Comparison of ENCODE assay signal across 1 cellular context in the genomic region with DNA sequence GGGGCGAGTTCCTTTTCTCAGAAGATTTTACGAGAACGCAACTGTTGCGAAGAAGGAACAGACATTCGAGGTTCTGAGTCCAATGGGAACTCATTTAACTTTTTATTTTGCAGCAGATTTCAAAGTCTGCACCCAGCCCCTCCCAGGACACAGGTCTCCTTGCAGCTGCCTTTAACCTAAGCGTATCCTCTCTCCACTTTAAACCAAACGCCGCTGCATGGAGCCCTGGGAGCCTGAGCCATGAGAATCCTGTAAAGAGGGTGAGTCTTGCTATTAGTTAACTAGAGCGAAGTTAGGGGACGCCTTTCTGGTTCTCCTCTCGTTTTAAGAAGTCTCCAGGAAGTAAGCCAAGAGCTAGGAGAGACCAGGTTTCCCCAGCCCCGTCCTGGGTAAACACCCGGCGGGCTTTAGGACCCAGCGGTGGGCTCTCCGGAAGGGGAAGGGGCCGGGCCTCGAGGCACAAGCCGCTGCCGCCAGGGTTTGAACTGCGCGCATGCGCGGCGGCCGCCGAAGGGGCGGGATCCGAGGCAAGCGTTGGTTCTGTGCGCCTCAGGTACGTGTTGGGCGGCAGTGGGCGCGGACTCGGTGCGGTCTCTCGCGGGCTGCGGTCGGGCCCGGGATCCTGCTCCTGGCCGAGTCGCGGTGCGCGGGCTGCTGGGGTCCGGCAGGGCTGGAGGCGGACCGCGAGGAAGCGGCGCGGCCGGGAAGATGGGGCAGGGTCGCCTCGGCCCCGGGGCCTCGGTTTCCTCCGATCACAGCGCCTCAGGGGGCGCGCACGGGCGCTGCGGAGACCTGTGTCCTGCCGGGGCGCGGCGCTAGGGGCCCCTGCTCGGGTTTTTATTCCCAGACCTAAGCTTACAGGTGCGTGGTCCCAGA.
TF ChIP-seq lines count a peak whose summit lies in the region.

A gene (plus strand): TSS at position 510 of the 876 bp plus-strand sequence. CDS start 7,188 bp downstream, outside the sequence.

TF ChIP-seq in HepG2, 621 proteins besides CTCF, POLR2A, EP300 and RAD21 (continued from another document and continues in another):
- TF ChIP-seq, protein P1, sequence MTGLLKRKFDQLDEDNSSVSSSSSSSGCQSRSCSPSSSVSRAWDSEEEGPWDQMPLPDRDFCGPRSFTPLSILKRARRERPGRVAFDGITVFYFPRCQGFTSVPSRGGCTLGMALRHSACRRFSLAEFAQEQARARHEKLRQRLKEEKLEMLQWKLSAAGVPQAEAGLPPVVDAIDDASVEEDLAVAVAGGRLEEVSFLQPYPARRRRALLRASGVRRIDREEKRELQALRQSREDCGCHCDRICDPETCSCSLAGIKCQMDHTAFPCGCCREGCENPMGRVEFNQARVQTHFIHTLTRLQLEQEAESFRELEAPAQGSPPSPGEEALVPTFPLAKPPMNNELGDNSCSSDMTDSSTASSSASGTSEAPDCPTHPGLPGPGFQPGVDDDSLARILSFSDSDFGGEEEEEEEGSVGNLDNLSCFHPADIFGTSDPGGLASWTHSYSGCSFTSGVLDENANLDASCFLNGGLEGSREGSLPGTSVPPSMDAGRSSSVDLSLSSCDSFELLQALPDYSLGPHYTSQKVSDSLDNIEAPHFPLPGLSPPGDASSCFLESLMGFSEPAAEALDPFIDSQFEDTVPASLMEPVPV (CRISPR knock-in tag; IDR thresholded peaks at IDR 0.05) = no peak; the same call in 1 of the 2 replicates
- TF ChIP-seq PHF5A (CRISPR knock-in tag; IDR thresholded peaks at IDR 0.05; ENCODE audit: low read depth, unreplicated experiment) (peak; percentile 60), MAFF (IDR thresholded peaks at IDR 0.05; ENCODE audit: low read depth, low read length) (no peak), ZNF782 (CRISPR knock-in tag; IDR thresholded peaks at IDR 0.05; ENCODE audit: borderline replicate concordance) (no peak), NCOA5 (CRISPR knock-in tag; IDR thresholded peaks at IDR 0.05) (no peak), KDM1A (CRISPR knock-in tag; IDR thresholded peaks at IDR 0.05) (no peak), ZNF547 (CRISPR knock-in tag; IDR thresholded peaks at IDR 0.05) (no peak; the same call in 1 of the 2 replicates), POLR2AphosphoS2 (IDR thresholded peaks at IDR 0.05; ENCODE audit: low read depth, low read length) (no peak), SMARCE1 (IDR thresholded peaks at IDR 0.05; ENCODE audit: borderline replicate concordance) (no peak), NR2F6 (IDR thresholded peaks at IDR 0.05) (no peak), NR2F6 (CRISPR knock-in tag; IDR thresholded peaks at IDR 0.05) (no peak), ZNF549 (CRISPR knock-in tag; IDR thresholded peaks at IDR 0.05) (0 out of 2 replicates have a peak, but pooled peaks have one; percentile 58), CC2D1A (CRISPR knock-in tag; IDR thresholded peaks at IDR 0.05) (no peak), ZKSCAN8 (CRISPR knock-in tag; IDR thresholded peaks at IDR 0.05; ENCODE audit: borderline replicate concordance) (0 out of 2 replicates have a peak, but pooled peaks have one; percentile 20), ATF7-NPFF (CRISPR knock-in tag; IDR thresholded peaks at IDR 0.05; ENCODE audit: low read depth) (peak; percentile 79), ZNF136 (CRISPR knock-in tag; IDR thresholded peaks at IDR 0.05; ENCODE audit: low read depth) (no peak), ZNF567 (CRISPR knock-in tag; IDR thresholded peaks at IDR 0.05; ENCODE audit: borderline replicate concordance) (peak; percentile 98), SP140L (CRISPR knock-in tag; IDR thresholded peaks at IDR 0.05; ENCODE audit: borderline replicate concordance) (no peak), MAFK (conservative IDR thresholded peaks at IDR 0.05 in 1 of 2, IDR thresholded peaks at IDR 0.05 in 1 of 2; ENCODE audit: low read length in 2 of 2) (no peak), HMG20A (CRISPR knock-in tag; IDR thresholded peaks at IDR 0.05; ENCODE audit: borderline replicate concordance) (no peak), ZBTB21 (CRISPR knock-in tag; IDR thresholded peaks at IDR 0.05) (no peak), ZNF468 (CRISPR knock-in tag; IDR thresholded peaks at IDR 0.05) (no peak), MED13 (CRISPR knock-in tag; IDR thresholded peaks at IDR 0.05) (peak; percentile 45; the same call in 1 of the 2 replicates), ZNF256 (CRISPR knock-in tag; conservative IDR thresholded peaks at IDR 0.05) (no peak; the same call in 1 of the 2 replicates), ZNF775 (CRISPR knock-in tag; IDR thresholded peaks at IDR 0.05; ENCODE audit: borderline replicate concordance) (no peak), GATA4 (IDR thresholded peaks at IDR 0.05; ENCODE audit: borderline replicate concordance, low read depth) (0 out of 2 replicates have a peak, but pooled peaks have one; percentile 43), ZNF17 (CRISPR knock-in tag; IDR thresholded peaks at IDR 0.05) (no peak), HNRNPK (IDR thresholded peaks at IDR 0.05; ENCODE audit: low read depth, low read length, poor library complexity, severe bottlenecking) (no peak), SAFB2 (CRISPR knock-in tag; IDR thresholded peaks at IDR 0.05; ENCODE audit: borderline replicate concordance, low read depth) (peak; percentile 75; the same call in 1 of the 2 replicates)
- TF ChIP-seq, protein P2, sequence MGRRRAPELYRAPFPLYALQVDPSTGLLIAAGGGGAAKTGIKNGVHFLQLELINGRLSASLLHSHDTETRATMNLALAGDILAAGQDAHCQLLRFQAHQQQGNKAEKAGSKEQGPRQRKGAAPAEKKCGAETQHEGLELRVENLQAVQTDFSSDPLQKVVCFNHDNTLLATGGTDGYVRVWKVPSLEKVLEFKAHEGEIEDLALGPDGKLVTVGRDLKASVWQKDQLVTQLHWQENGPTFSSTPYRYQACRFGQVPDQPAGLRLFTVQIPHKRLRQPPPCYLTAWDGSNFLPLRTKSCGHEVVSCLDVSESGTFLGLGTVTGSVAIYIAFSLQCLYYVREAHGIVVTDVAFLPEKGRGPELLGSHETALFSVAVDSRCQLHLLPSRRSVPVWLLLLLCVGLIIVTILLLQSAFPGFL (CRISPR knock-in tag; IDR thresholded peaks at IDR 0.05) = no peak
- TF ChIP-seq, protein P3, sequence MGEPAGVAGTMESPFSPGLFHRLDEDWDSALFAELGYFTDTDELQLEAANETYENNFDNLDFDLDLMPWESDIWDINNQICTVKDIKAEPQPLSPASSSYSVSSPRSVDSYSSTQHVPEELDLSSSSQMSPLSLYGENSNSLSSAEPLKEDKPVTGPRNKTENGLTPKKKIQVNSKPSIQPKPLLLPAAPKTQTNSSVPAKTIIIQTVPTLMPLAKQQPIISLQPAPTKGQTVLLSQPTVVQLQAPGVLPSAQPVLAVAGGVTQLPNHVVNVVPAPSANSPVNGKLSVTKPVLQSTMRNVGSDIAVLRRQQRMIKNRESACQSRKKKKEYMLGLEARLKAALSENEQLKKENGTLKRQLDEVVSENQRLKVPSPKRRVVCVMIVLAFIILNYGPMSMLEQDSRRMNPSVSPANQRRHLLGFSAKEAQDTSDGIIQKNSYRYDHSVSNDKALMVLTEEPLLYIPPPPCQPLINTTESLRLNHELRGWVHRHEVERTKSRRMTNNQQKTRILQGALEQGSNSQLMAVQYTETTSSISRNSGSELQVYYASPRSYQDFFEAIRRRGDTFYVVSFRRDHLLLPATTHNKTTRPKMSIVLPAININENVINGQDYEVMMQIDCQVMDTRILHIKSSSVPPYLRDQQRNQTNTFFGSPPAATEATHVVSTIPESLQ (CRISPR knock-in tag; conservative IDR thresholded peaks at IDR 0.05) = no peak; the same call in 1 of the 2 replicates
- TF ChIP-seq, protein P4, sequence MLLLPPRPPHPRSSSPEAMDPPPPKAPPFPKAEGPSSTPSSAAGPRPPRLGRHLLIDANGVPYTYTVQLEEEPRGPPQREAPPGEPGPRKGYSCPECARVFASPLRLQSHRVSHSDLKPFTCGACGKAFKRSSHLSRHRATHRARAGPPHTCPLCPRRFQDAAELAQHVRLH (CRISPR knock-in tag; IDR thresholded peaks at IDR 0.05; ENCODE audit: borderline replicate concordance, low read depth) = 0 out of 2 replicates have a peak, but pooled peaks have one; percentile 47
- TF ChIP-seq, protein P5, sequence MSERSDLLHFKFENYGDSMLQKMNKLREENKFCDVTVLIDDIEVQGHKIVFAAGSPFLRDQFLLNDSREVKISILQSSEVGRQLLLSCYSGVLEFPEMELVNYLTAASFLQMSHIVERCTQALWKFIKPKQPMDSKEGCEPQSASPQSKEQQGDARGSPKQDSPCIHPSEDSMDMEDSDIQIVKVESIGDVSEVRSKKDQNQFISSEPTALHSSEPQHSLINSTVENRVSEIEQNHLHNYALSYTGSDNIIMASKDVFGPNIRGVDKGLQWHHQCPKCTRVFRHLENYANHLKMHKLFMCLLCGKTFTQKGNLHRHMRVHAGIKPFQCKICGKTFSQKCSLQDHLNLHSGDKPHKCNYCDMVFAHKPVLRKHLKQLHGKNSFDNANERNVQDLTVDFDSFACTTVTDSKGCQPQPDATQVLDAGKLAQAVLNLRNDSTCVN (CRISPR knock-in tag; IDR thresholded peaks at IDR 0.05; ENCODE audit: borderline replicate concordance) = no peak
- TF ChIP-seq, protein P6, sequence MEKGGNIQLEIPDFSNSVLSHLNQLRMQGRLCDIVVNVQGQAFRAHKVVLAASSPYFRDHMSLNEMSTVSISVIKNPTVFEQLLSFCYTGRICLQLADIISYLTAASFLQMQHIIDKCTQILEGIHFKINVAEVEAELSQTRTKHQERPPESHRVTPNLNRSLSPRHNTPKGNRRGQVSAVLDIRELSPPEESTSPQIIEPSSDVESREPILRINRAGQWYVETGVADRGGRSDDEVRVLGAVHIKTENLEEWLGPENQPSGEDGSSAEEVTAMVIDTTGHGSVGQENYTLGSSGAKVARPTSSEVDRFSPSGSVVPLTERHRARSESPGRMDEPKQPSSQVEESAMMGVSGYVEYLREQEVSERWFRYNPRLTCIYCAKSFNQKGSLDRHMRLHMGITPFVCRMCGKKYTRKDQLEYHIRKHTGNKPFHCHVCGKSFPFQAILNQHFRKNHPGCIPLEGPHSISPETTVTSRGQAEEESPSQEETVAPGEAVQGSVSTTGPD (CRISPR knock-in tag; IDR thresholded peaks at IDR 0.05) = no peak
- TF ChIP-seq, protein P7, sequence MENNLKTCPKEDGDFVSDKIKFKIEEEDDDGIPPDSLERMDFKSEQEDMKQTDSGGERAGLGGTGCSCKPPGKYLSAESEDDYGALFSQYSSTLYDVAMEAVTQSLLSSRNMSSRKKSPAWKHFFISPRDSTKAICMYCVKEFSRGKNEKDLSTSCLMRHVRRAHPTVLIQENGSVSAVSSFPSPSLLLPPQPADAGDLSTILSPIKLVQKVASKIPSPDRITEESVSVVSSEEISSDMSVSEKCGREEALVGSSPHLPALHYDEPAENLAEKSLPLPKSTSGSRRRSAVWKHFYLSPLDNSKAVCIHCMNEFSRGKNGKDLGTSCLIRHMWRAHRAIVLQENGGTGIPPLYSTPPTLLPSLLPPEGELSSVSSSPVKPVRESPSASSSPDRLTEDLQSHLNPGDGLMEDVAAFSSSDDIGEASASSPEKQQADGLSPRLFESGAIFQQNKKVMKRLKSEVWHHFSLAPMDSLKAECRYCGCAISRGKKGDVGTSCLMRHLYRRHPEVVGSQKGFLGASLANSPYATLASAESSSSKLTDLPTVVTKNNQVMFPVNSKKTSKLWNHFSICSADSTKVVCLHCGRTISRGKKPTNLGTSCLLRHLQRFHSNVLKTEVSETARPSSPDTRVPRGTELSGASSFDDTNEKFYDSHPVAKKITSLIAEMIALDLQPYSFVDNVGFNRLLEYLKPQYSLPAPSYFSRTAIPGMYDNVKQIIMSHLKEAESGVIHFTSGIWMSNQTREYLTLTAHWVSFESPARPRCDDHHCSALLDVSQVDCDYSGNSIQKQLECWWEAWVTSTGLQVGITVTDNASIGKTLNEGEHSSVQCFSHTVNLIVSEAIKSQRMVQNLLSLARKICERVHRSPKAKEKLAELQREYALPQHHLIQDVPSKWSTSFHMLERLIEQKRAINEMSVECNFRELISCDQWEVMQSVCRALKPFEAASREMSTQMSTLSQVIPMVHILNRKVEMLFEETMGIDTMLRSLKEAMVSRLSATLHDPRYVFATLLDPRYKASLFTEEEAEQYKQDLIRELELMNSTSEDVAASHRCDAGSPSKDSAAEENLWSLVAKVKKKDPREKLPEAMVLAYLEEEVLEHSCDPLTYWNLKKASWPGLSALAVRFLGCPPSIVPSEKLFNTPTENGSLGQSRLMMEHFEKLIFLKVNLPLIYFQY (CRISPR knock-in tag; IDR thresholded peaks at IDR 0.05; ENCODE audit: borderline replicate concordance) = peak; percentile 32; the same call in 1 of the 2 replicates
- TF ChIP-seq, protein P8, sequence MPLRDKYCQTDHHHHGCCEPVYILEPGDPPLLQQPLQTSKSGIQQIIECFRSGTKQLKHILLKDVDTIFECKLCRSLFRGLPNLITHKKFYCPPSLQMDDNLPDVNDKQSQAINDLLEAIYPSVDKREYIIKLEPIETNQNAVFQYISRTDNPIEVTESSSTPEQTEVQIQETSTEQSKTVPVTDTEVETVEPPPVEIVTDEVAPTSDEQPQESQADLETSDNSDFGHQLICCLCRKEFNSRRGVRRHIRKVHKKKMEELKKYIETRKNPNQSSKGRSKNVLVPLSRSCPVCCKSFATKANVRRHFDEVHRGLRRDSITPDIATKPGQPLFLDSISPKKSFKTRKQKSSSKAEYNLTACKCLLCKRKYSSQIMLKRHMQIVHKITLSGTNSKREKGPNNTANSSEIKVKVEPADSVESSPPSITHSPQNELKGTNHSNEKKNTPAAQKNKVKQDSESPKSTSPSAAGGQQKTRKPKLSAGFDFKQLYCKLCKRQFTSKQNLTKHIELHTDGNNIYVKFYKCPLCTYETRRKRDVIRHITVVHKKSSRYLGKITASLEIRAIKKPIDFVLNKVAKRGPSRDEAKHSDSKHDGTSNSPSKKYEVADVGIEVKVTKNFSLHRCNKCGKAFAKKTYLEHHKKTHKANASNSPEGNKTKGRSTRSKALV (CRISPR knock-in tag; IDR thresholded peaks at IDR 0.05) = peak; percentile 71
- TF ChIP-seq, protein P9, sequence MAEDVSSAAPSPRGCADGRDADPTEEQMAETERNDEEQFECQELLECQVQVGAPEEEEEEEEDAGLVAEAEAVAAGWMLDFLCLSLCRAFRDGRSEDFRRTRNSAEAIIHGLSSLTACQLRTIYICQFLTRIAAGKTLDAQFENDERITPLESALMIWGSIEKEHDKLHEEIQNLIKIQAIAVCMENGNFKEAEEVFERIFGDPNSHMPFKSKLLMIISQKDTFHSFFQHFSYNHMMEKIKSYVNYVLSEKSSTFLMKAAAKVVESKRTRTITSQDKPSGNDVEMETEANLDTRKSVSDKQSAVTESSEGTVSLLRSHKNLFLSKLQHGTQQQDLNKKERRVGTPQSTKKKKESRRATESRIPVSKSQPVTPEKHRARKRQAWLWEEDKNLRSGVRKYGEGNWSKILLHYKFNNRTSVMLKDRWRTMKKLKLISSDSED (CRISPR knock-in tag; IDR thresholded peaks at IDR 0.05) = no peak
- TF ChIP-seq, protein P10, sequence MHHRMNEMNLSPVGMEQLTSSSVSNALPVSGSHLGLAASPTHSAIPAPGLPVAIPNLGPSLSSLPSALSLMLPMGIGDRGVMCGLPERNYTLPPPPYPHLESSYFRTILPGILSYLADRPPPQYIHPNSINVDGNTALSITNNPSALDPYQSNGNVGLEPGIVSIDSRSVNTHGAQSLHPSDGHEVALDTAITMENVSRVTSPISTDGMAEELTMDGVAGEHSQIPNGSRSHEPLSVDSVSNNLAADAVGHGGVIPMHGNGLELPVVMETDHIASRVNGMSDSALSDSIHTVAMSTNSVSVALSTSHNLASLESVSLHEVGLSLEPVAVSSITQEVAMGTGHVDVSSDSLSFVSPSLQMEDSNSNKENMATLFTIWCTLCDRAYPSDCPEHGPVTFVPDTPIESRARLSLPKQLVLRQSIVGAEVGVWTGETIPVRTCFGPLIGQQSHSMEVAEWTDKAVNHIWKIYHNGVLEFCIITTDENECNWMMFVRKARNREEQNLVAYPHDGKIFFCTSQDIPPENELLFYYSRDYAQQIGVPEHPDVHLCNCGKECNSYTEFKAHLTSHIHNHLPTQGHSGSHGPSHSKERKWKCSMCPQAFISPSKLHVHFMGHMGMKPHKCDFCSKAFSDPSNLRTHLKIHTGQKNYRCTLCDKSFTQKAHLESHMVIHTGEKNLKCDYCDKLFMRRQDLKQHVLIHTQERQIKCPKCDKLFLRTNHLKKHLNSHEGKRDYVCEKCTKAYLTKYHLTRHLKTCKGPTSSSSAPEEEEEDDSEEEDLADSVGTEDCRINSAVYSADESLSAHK (CRISPR knock-in tag; IDR thresholded peaks at IDR 0.05; ENCODE audit: borderline replicate concordance) = no peak
